Comparison of ENCODE assay signal across 8 cellular contexts in the genomic region with DNA sequence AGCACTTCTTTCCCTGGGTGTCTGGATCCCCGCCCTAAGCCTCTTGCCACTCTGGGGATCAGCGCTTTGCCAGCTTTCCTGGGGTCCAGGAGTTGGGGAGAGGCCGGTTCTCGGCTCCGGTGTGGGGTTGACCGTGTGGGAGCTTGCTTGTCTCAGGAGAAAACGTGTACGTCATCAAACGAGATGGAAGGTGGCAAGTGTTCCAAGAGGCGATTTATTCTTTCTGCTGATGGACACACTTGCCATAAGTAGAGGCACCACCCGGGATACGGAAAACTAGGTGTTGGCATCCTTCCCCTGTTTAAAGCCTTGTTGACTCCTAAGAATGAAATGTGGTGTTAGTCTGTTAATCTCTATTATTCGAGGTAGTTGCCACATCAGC. TPM values are rescaled to one million over a fixed set of nuclear protein-coding genes. Genes with fewer than 3 reads are reported as not detected.
DNase-seq lines count a peak whose midpoint lies in the region; FAIRE-seq and TF ChIP-seq lines count a peak whose summit lies in the region.

No MANE protein-coding gene starts in this region.

- TF ChIP-seq CTCF in CD14-positive monocyte (IDR thresholded peaks at IDR 0.05), result no peak
- TF ChIP-seq CTCF in VCaP (conservative IDR thresholded peaks at IDR 0.05), result no peak
- TF ChIP-seq CTCF in glutamatergic neuron (IDR thresholded peaks at IDR 0.05; ENCODE audit: partially characterized antibody, unreplicated experiment), result no peak
- no peak for TF ChIP-seq CTCF in GM10248 (IDR thresholded peaks at IDR 0.05; ENCODE audit: control extremely low read depth, extremely low read depth, low read depth, missing control alignments)

- DNase-seq in CD14-positive monocyte (ENCODE audit: low spot score) (no peak), HCEC 1CT (peak; percentile 34), glutamatergic neuron (no peak), small intestine (no peak), GF-D8 (lab: John Stamatoyannopoulos, UW) (no peak), GM10248 (ENCODE audit: extremely low spot score) (no peak), islet precursor cell (no peak)

- POLR2A ChIA-PET in GM10248 (lab: Yijun Ruan, JAX), result interaction anchor here (0.6 to 1.0 kb wide), 2 partner anchors 11 to 116 kb away, joined by 4 to 5 read pairs; no protein-coding TSS in a partner anchor

- H3K36me3 ChIP-seq in small intestine (ENCODE audit: control insufficient read depth in 2 of 2, insufficient read depth in 2 of 2, low read length in 2 of 2), result peaks cover 0 to 2% of the 10 kb centered on the region in 2 donors

- peaks cover 0 to 6% of the 10 kb centered on the region in 2 donors for H3K4me1 ChIP-seq in small intestine (ENCODE audit: control insufficient read depth in 2 of 2, insufficient read depth in 1 of 2, low read depth in 1 of 2, low read length in 1 of 2)

- H3K4me3 ChIP-seq in small intestine (ENCODE audit: low read depth in 1 of 2, low read length in 2 of 2), result peak overlapping the region; percentile 51 to 92

- 0 to 1% (median 1%) methylated on average over 13 of the region's 13 CpGs for WGBS in small intestine, 3 donors

- peak overlapping the region; percentile 94 to 99 (median 97) for H3K27ac Mint-ChIP-seq in CD14-positive monocyte
- peak overlapping the region; percentile 97 for H3K27ac Mint-ChIP-seq in glutamatergic neuron (ENCODE audit: unreplicated experiment)

- H3K27me3 ChIP-seq in small intestine (ENCODE audit: control insufficient read depth in 2 of 2, insufficient read depth in 2 of 2, low read length in 2 of 2), result no peaks in the 10 kb centered on the region

- H3K4me1 Mint-ChIP-seq in CD14-positive monocyte (peaks cover 30% of the 10 kb centered on the region), glutamatergic neuron (ENCODE audit: low read depth, unreplicated experiment) (peaks cover 13% of the 10 kb centered on the region)

- H3K27me3 Mint-ChIP-seq in CD14-positive monocyte (ENCODE audit: low read depth in 3 of 3) (peaks cover 0 to 2% (median 0%) of the 10 kb centered on the region in 3 donors), glutamatergic neuron (ENCODE audit: unreplicated experiment) (peaks cover 2% of the 10 kb centered on the region)

- no peaks in the 10 kb centered on the region for H3K9me3 ChIP-seq in small intestine (ENCODE audit: control insufficient read depth, low read depth)

- CTCF ChIA-PET in GM10248 (lab: Yijun Ruan, JAX), result interaction anchor here (1.0 to 3.0 kb wide), 3 partner anchors 8 to 93 kb away, joined by 3 to 18 read pairs (median 3); a partner anchor contains a TSS

- no peak for FAIRE-seq in small intestine (lab: Jason Lieb, UNC)

- intact Hi-C loops in CD14-positive monocyte (cut with micrococcal nuclease), result no loop called here

- peak overlapping the region; percentile 100 for H3K4me3 Mint-ChIP-seq in CD14-positive monocyte
- peak overlapping the region; percentile 100 for H3K4me3 Mint-ChIP-seq in glutamatergic neuron (ENCODE audit: unreplicated experiment)

- H3K36me3 Mint-ChIP-seq in CD14-positive monocyte (peaks cover 27 to 31% of the 10 kb centered on the region in 2 donors), glutamatergic neuron (ENCODE audit: unreplicated experiment) (no peaks in the 10 kb centered on the region)

- no peaks in the 10 kb centered on the region for H3K9me3 Mint-ChIP-seq in CD14-positive monocyte
- peaks cover 4% of the 10 kb centered on the region for H3K9me3 Mint-ChIP-seq in glutamatergic neuron (ENCODE audit: unreplicated experiment)

- peak overlapping the region; percentile 98 for H3K27ac ChIP-seq in VCaP
- H3K27ac ChIP-seq in small intestine (ENCODE audit: low read depth in 1 of 2, low read length in 1 of 2), result peak overlapping the region; percentile 82 to 94

RNA-seq across cellular contexts. Expression of a gene that starts 0.3 kb away (rescaled TPM):
- polyA plus RNA-seq in CD14-positive monocyte (1 to 10 TPM; 2.4 to 3.1 TPM), small intestine (10 to 100 TPM in 1 of 3 donors, 1 to 10 TPM in 2; 2.5 to 10.7 (median 6.2) TPM)
- total RNA-seq in glutamatergic neuron (ENCODE audit: unreplicated experiment), result 21.8 TPM

RNA-seq across cellular contexts. Expression of a gene that starts 0.8 kb away (rescaled TPM):
- polyA plus RNA-seq in CD14-positive monocyte (100 to 1,000 TPM; 533 to 536 TPM), small intestine (1,000 to 10,000 TPM in 2 of 3 donors, 100 to 1,000 TPM in 1; 708 to 2,664 (median 1,742) TPM)
- 1,679 TPM for total RNA-seq in glutamatergic neuron (ENCODE audit: unreplicated experiment)

RNA-seq across cellular contexts. Expression of a gene that starts 7.9 kb away (rescaled TPM):
- polyA plus RNA-seq in CD14-positive monocyte, result 10 to 100 TPM; 30.2 to 32.5 TPM
- 17.6 TPM for total RNA-seq in glutamatergic neuron (ENCODE audit: unreplicated experiment)
- polyA plus RNA-seq in small intestine, result 10 to 100 TPM; 19.7 to 28.5 (median 23.7) TPM
